Comparison of ENCODE assay signal across 12 cellular contexts in genomic region chr2:25816249-25816648, GRCh38.
"Had no signal": no experiment of that assay in that cellular context is flagged by ENCODE, and none has a peak within 500 bp of the region (broad histone marks: within the 10 kb centered on the region; RNA-seq: fewer than 3 reads in every experiment).

No MANE protein-coding gene starts in this region.

- H3K4me3 ChIP-seq: sigmoid colon, uterus had no signal

- H3K4me3 Mint-ChIP-seq: brain, neural crest cell had no signal

- H3K9me3 Mint-ChIP-seq: brain, neural crest cell had no signal

- DNase-seq: amygdala; effector memory CD4-positive, alpha-beta T cell; hippocampal formation; kidney glomerular epithelial cell; mesendoderm; sigmoid colon; SK-N-SH; stimulated activated CD4-positive, alpha-beta T cell treated with anti-CD3 and anti-CD28 coated beads, Interleukin-2, amount 100 ng/mL, for 48 hours; uterus had no signal

- ATAC-seq: activated CD4-positive, CD25-positive, alpha-beta regulatory T cell treated with anti-CD3 and anti-CD28 coated beads, Interleukin-2, amount 50 U/mL, for 24 hours had no signal

- H3K27me3 ChIP-seq: sigmoid colon, uterus had no signal

- H3K27me3 Mint-ChIP-seq: brain had no signal

- H3K27ac ChIP-seq: sigmoid colon, uterus had no signal

- H3K9me3 ChIP-seq: sigmoid colon, SK-N-SH, uterus had no signal

- H3K4me1 Mint-ChIP-seq: brain had no signal

- H3K27ac Mint-ChIP-seq: brain had no signal

- H3K4me1 ChIP-seq: uterus had no signal

- H3K36me3 ChIP-seq: sigmoid colon, uterus had no signal
